ENCODE assay signal across 17 cellular contexts in the genomic region with DNA sequence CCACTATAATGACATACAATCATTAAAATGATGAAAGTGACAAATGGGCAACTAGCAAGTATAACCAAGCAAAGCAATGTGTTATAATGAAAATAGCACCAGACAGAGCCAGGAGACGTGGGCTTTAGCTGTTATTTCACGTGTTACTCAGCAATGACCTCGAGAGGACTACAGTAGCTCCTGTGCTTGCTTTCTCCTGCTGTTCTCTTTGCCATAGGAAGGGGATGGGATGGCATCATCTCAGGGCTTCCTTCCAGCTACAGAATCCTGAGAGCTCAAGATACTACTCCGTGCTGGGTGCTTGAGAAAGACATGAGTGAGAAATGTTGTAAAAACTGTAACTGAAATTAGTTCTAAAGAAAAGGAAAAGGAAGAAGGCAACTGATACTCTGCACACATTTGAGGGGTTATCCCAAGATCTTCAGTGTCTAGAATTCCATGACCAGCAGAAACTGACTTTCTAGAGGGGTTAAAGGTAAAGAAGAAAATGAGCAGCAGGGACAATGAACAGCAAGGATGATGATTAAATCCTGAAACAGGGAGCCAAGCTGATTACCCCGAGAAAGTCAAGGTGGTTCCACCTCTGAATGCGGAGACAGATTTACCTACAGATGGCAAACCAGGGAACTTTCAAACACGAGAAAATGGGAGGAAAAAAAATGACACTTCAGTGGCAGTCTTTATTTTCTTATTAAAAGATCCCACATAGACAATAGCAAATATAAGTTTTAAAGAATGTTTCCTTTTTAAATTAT. TPM values are rescaled to one million over a fixed set of nuclear protein-coding genes. Genes with fewer than 3 reads are reported as not detected.
DNase-seq lines count a peak whose midpoint lies in the region; ATAC-seq, FAIRE-seq and TF ChIP-seq lines count a peak whose summit lies in the region.
"Had no signal": no experiment of that assay in that cellular context is flagged by ENCODE, and none has a peak within 500 bp of the region (broad histone marks: within the 10 kb centered on the region; RNA-seq: fewer than 3 reads in every experiment).

No MANE protein-coding gene starts in this region.

- no peak for FAIRE-seq in pancreas (lab: Jason Lieb, UNC)
- FAIRE-seq: A549, GM12892, GM18507, H1, HepG2 had no signal

- H3K36me3 ChIP-seq in heart left ventricle, result no peaks in the 10 kb centered on the region
- no peaks in the 10 kb centered on the region for H3K36me3 ChIP-seq in pancreas

- 49 to 65% (median 55%) methylated on average over 7 of the region's 7 CpGs for WGBS in heart left ventricle, 4 donors
- WGBS in pancreas, 2 donors, result 42 to 71% methylated on average over 7 of the region's 7 CpGs

- H3K9me3 Mint-ChIP-seq in Calu3 (ENCODE audit: low read depth, unreplicated experiment), result no peaks in the 10 kb centered on the region
- H3K9me3 Mint-ChIP-seq: CD8-positive, alpha-beta T cell had no signal

- intact Hi-C loops in Calu3 (cut with micrococcal nuclease; ENCODE audit: unreplicated experiment) (no loop called here), heart left ventricle (cut with DNase I) (no loop called here), pancreas (cut with DNase I) (loop anchor here in 1 of 3 donors (10.0 kb wide), 1 partner anchor 52 kb away; no protein-coding TSS in a partner anchor)

- peaks cover 0 to 81% (median 23%) of the 10 kb centered on the region in 12 donors for H3K4me1 ChIP-seq in heart left ventricle
- H3K4me1 ChIP-seq in pancreas, result peaks cover 14 to 33% (median 20%) of the 10 kb centered on the region in 3 donors
- H3K4me1 ChIP-seq: A549 had no signal

- H3K36me3 Mint-ChIP-seq in Calu3 (ENCODE audit: insufficient read depth, unreplicated experiment), result no peaks in the 10 kb centered on the region
- H3K36me3 Mint-ChIP-seq: CD8-positive, alpha-beta T cell had no signal

- ATAC-seq in heart left ventricle (peak in 2 of 4 donors; percentile 32 to 36), pancreas (peak; percentile 45 to 67 (median 49)), HG03457 (IDR thresholded peaks at IDR 0.05; ENCODE audit: unreplicated experiment) (no peak), GM18907 (IDR thresholded peaks at IDR 0.05; ENCODE audit: unreplicated experiment) (no peak)
- ATAC-seq: A549; CD8-positive, alpha-beta T cell; HepG2 had no signal

- H3K27ac ChIP-seq in heart left ventricle (peak overlapping the region in 11 of 12 donors; percentile 12 to 70 (median 58)), pancreas (no peak overlapping the region)
- H3K27ac ChIP-seq: A549 had no signal

- no TSS peak for BruUV-seq in Calu3 (replicated peaks; lab: Mats Ljungman, UMichigan)

- H3K4me3 ChIP-seq in heart left ventricle, result no peak overlapping the region
- no peak overlapping the region for H3K4me3 ChIP-seq in pancreas
- H3K4me3 ChIP-seq: A549 had no signal

- no peaks in the 10 kb centered on the region for H3K27me3 Mint-ChIP-seq in Calu3 (ENCODE audit: unreplicated experiment)

- TF ChIP-seq CTCF in Calu3 (IDR thresholded peaks at IDR 0.05; ENCODE audit: unreplicated experiment), result no peak
- no peak for TF ChIP-seq CTCF in heart left ventricle (IDR thresholded peaks at IDR 0.05)
- no peak for TF ChIP-seq CTCF in pancreas (IDR thresholded peaks at IDR 0.05)

- DNase-seq in Calu3 (no peak), NCI-H69 (lab: John Stamatoyannopoulos, UW) (peak; percentile 87), heart left ventricle (no peak), pancreas (no peak), HEK293T (ENCODE audit: extremely low spot score) (no peak)
- DNase-seq: CD8-positive, alpha-beta T cell; KBM-7; NCI-H187 treated with DMSO at 0.1 percent for 48 hours; NCI-H526; SIG-M5 had no signal

- H3K4me1 Mint-ChIP-seq in Calu3 (ENCODE audit: low read depth, unreplicated experiment), result peaks cover 66% of the 10 kb centered on the region

- no peaks in the 10 kb centered on the region for H3K27me3 ChIP-seq in heart left ventricle
- H3K27me3 ChIP-seq in pancreas, result no peaks in the 10 kb centered on the region

- CTCF ChIA-PET in Calu3 (lab: Charles Lee), result no interaction called here
- CTCF ChIA-PET in HEK293T (lab: Yijun Ruan, JAX), result interaction anchor here (0.6 to 2.1 kb wide), 6 partner anchors 10 to 115 kb away, joined by 3 to 10 read pairs (median 3); partner anchors contain the start of gene GAREM1

- H3K27ac Mint-ChIP-seq in Calu3 (ENCODE audit: unreplicated experiment), result peak overlapping the region; percentile 34
- H3K27ac Mint-ChIP-seq: CD8-positive, alpha-beta T cell had no signal

- TF ChIP-seq POLR2A in heart left ventricle (IDR thresholded peaks at IDR 0.05), result no peak

- POLR2A ChIA-PET in HEK293T (lab: Yijun Ruan, JAX), result no interaction called here

- no peak overlapping the region for H3K4me3 Mint-ChIP-seq in Calu3 (ENCODE audit: low read depth, unreplicated experiment)
- H3K4me3 Mint-ChIP-seq: CD8-positive, alpha-beta T cell had no signal

- H3K9me3 ChIP-seq in heart left ventricle (peaks cover 0 to under 1% (median 0%) of the 10 kb centered on the region in 12 donors), pancreas (no peaks in the 10 kb centered on the region)
- H3K9me3 ChIP-seq: A549 had no signal

TF ChIP-seq in HEK293T, 16 proteins besides CTCF, POLR2A, EP300 and RAD21:
- TF ChIP-seq LEF1 (IDR thresholded peaks at IDR 0.05; ENCODE audit: borderline replicate concordance), result no peak
- TF ChIP-seq TARDBP (IDR thresholded peaks at IDR 0.05), result no peak
- no peak for TF ChIP-seq FOXM1 (IDR thresholded peaks at IDR 0.05; ENCODE audit: borderline replicate concordance)
- TF ChIP-seq SUZ12 (IDR thresholded peaks at IDR 0.05), result no peak
- no peak for TF ChIP-seq FOXA1 (IDR thresholded peaks at IDR 0.05)
- no peak for TF ChIP-seq SP1 (IDR thresholded peaks at IDR 0.05)

RNA-seq across cellular contexts. Expression of gene GAREM1, which starts 33.4 kb away (rescaled TPM):
- total RNA-seq in Calu3 (2022), result 17.0 and 19.3 TPM in 2 replicates
- total RNA-seq in heart left ventricle, result 10 to 100 TPM in 8 of 9 donors, 1 to 10 TPM in 1; 8.8 to 28.8 (median 13.4) TPM
- polyA plus RNA-seq in heart left ventricle, result 10 to 100 TPM in 1 of 2 donors, 1 to 10 TPM in 1; 1.8 to 13.0 TPM
- total RNA-seq in pancreas, result 10 to 100 TPM in 4 of 6 donors, 1 to 10 TPM in 2; 8.8 to 55.9 (median 17.9) TPM
- 1 to 10 TPM; 2.9 to 3.6 TPM for polyA plus RNA-seq in pancreas

Comparison
In these comparisons a context has a peak if more than half of its experiments do, and no peak if none do; other contexts are left out.
1. ATAC-seq: peak in pancreas (4 of 4); none in HG03457 (single experiment) and GM18907 (single experiment).
2. H3K27ac ChIP-seq: peak in heart left ventricle (11 of 12); none in pancreas (0 of 4).